1 cellular context compared by ENCODE assay signal in the genomic region with DNA sequence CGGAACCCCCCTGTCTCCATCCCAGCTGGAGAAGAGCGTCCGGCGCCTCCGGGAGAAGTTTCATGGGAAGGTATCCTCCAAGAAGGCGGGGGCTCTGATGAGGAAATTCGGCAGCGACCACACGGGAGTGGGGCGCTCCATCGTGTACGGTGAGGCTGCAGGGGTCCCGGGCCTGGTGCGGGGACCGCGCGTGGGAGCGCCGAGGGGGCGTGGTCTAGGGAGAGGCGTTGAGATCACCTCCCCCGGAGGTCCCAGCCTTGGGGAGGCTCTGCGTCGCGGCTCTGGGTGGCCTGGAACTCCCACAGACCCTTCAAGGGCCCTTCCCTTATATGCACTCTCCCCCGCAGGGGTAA.
TF ChIP-seq lines count a peak whose summit lies in the region.

No MANE protein-coding gene starts in this region.

TF ChIP-seq in GM23338, 12 proteins besides CTCF, POLR2A, EP300 and RAD21 (continued from another document):
- TF ChIP-seq, protein P1, sequence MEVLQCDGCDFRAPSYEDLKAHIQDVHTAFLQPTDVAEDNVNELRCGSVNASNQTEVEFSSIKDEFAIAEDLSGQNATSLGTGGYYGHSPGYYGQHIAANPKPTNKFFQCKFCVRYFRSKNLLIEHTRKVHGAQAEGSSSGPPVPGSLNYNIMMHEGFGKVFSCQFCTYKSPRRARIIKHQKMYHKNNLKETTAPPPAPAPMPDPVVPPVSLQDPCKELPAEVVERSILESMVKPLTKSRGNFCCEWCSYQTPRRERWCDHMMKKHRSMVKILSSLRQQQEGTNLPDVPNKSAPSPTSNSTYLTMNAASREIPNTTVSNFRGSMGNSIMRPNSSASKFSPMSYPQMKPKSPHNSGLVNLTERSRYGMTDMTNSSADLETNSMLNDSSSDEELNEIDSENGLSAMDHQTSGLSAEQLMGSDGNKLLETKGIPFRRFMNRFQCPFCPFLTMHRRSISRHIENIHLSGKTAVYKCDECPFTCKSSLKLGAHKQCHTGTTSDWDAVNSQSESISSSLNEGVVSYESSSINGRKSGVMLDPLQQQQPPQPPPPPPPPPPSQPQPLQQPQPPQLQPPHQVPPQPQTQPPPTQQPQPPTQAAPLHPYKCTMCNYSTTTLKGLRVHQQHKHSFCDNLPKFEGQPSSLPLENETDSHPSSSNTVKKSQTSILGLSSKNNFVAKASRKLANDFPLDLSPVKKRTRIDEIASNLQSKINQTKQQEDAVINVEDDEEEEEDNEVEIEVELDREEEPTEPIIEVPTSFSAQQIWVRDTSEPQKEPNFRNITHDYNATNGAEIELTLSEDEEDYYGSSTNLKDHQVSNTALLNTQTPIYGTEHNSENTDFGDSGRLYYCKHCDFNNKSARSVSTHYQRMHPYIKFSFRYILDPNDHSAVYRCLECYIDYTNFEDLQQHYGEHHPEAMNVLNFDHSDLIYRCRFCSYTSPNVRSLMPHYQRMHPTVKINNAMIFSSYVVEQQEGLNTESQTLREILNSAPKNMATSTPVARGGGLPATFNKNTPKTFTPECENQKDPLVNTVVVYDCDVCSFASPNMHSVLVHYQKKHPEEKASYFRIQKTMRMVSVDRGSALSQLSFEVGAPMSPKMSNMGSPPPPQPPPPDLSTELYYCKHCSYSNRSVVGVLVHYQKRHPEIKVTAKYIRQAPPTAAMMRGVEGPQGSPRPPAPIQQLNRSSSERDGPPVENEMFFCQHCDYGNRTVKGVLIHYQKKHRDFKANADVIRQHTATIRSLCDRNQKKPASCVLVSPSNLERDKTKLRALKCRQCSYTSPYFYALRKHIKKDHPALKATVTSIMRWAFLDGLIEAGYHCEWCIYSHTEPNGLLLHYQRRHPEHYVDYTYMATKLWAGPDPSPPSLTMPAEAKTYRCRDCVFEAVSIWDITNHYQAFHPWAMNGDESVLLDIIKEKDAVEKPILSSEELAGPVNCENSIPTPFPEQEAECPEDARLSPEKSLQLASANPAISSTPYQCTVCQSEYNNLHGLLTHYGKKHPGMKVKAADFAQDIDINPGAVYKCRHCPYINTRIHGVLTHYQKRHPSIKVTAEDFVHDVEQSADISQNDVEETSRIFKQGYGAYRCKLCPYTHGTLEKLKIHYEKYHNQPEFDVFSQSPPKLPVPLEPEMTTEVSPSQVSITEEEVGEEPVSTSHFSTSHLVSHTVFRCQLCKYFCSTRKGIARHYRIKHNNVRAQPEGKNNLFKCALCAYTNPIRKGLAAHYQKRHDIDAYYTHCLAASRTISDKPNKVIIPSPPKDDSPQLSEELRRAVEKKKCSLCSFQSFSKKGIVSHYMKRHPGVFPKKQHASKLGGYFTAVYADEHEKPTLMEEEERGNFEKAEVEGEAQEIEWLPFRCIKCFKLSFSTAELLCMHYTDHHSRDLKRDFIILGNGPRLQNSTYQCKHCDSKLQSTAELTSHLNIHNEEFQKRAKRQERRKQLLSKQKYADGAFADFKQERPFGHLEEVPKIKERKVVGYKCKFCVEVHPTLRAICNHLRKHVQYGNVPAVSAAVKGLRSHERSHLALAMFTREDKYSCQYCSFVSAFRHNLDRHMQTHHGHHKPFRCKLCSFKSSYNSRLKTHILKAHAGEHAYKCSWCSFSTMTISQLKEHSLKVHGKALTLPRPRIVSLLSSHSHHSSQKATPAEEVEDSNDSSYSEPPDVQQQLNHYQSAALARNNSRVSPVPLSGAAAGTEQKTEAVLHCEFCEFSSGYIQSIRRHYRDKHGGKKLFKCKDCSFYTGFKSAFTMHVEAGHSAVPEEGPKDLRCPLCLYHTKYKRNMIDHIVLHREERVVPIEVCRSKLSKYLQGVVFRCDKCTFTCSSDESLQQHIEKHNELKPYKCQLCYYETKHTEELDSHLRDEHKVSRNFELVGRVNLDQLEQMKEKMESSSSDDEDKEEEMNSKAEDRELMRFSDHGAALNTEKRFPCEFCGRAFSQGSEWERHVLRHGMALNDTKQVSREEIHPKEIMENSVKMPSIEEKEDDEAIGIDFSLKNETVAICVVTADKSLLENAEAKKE (CRISPR knock-in tag; IDR thresholded peaks at IDR 0.05), result no peak
- TF ChIP-seq ZNF331 (CRISPR knock-in tag; IDR thresholded peaks at IDR 0.05; ENCODE audit: low read depth), result no peak
